ENCODE assay signal across 31 cellular contexts in genomic region chr7:1584700-1585099, GRCh38. TPM values are rescaled to one million over a fixed set of nuclear protein-coding genes. Genes with fewer than 3 reads are reported as not detected.
"Had no signal": no experiment of that assay in that cellular context is flagged by ENCODE, and none has a peak within 500 bp of the region (broad histone marks: within the 10 kb centered on the region; RNA-seq: fewer than 3 reads in every experiment).

No MANE protein-coding gene starts in this region.

- H3K27me3 Mint-ChIP-seq: activated CD4-positive, alpha-beta memory T cell treated with anti-CD3 and anti-CD28 coated beads, Interleukin-2, amount 10 ng/mL, durations not matched to agents 7 days and 5 days; T-cell had no signal

- ATAC-seq: activated CD4-positive, alpha-beta T cell treated with anti-CD3 and anti-CD28 coated beads for 36 hours; activated T-cell treated with anti-CD3 and anti-CD28 coated beads, Interleukin-2, amount 50 U/mL, for 72 hours; Panc1; T-cell had no signal

- H3K36me3 Mint-ChIP-seq: T-cell had no signal

- H3K36me3 ChIP-seq: breast epithelium had no signal

- DNase-seq: activated CD4-positive, alpha-beta memory T cell treated with anti-CD3 and anti-CD28 coated beads, Interleukin-2, amount 10 ng/mL, durations not matched to agents 7 days and 5 days; activated CD4-positive, alpha-beta T cell treated with anti-CD3 and anti-CD28 coated beads for 36 hours; activated CD4-positive, alpha-beta T cell treated with anti-CD3 and anti-CD28 coated beads, Interleukin-2, amount 50 U/mL, for 1 hour; activated gamma-delta T cell treated with Interleukin-2 at 50 U/mL for 16 hours; activated naive CD4-positive, alpha-beta T cell treated with anti-CD3 and anti-CD28 coated beads, Interleukin-2, amount 50 U/mL, for 16 hours; activated T-cell treated with anti-CD3 and anti-CD28 coated beads for 4 hours; activated T-cell treated with anti-CD3 and anti-CD28 coated beads, Interleukin-2, amount 50 U/mL, for 72 hours; aorta; caudate nucleus; KG1; NCI-H1092; NCI-H1417 treated with DMSO at 0.1 percent for 48 hours; NCI-H1694; NCI-H2029; NCI-H2107; NCI-H2171 treated with DMSO at 0.1 percent for 48 hours; NCI-H345; NCI-H510A; NCI-H526 treated with DMSO at 0.1 percent for 48 hours; NCI-H82; OCI-M1; SHP77 treated with DMSO at 0.1 percent for 48 hours; T-cell; T-helper 2 cell; T1000 had no signal

- H3K4me3 ChIP-seq: breast epithelium had no signal

- H3K27ac ChIP-seq: breast epithelium, RWPE1, VCaP had no signal

- H3K27me3 ChIP-seq: breast epithelium had no signal

- H3K4me3 Mint-ChIP-seq: activated CD4-positive, alpha-beta memory T cell treated with anti-CD3 and anti-CD28 coated beads, Interleukin-2, amount 10 ng/mL, durations not matched to agents 7 days and 5 days; activated CD4-positive, alpha-beta T cell treated with anti-CD3 and anti-CD28 coated beads for 36 hours; activated T-cell treated with anti-CD3 and anti-CD28 coated beads, Interleukin-2, amount 50 U/mL, for 72 hours; T-cell had no signal

- H3K4me1 ChIP-seq: breast epithelium had no signal

- H3K27ac Mint-ChIP-seq: activated CD4-positive, alpha-beta memory T cell treated with anti-CD3 and anti-CD28 coated beads, Interleukin-2, amount 10 ng/mL, durations not matched to agents 7 days and 5 days; activated CD4-positive, alpha-beta T cell treated with anti-CD3 and anti-CD28 coated beads for 36 hours; activated T-cell treated with anti-CD3 and anti-CD28 coated beads, Interleukin-2, amount 50 U/mL, for 72 hours; activated T-helper 2 cell treated with anti-CD3 and anti-CD28 coated beads, Interferon-gamma antibody, Interleukin-2, Interleukin-4, amounts not matched to agents 10 μg/mL and 5 μg/mL and 100 μg/mL, durations not matched to agents 14 hours and 24 hours and 36 hours; T-cell had no signal

RNA-seq across cellular contexts. Expression of gene TMEM184A, which starts 28.7 kb away (rescaled TPM):
- total RNA-seq: activated CD4-positive, alpha-beta memory T cell treated with anti-CD3 and anti-CD28 coated beads, Interleukin-2, amount 10 ng/mL, durations not matched to agents 7 days and 5 days; activated CD8-positive, alpha-beta memory T cell treated with anti-CD3 and anti-CD28 coated beads for 36 hours had no signal
